ENCODE assay signal across 1 cellular context in the genomic region with DNA sequence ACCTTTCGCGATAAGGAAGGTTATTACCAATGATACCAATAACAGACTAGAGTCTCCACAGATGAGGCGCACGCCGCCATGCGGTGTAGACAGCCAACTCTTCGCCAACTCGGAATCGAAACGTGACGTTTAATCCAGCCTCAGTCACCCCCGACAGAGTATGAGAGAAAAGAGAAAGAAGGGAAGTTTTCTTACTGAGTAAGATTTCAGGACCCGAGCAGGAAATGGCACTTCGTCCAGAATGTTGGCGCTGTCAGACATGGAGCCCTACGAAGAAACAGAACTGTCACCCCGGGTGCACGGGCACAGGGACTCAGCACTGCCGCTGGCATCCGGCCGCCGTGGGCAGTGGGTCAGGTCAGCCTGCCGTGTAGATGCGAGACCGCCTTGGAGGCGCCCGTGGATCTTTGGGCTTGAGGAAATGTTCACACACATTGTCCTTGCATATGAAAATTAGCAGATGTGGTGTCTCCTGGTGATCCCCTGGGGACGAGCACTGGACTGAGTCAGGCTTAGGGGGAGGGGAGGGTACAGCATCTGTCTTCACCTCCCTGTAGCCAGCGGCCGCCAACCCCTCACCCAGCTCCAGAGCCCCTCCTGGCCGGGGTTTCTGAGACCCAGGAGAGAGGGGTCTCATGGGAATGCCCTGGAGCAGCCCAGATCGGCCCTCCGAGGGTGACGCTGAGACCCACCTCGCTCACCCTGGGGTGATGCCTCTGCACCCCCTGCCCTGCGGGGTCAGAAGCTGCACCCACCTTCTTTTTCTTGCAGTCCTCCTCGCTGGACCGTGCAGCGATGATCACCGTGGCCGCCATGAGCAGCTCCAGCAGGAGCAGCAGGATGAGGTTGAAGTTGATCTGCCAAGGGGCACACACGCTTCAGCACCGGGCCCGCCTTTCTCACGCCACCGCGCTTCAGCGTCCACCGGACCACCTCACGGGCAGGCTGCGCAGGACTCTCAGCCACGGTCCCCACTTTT.
TF ChIP-seq lines count a peak whose summit lies in the region.

No MANE protein-coding gene starts in this region.

TF ChIP-seq in HepG2, 621 proteins besides CTCF, POLR2A, EP300 and RAD21:
- TF ChIP-seq NR2F2 (IDR thresholded peaks at IDR 0.05; ENCODE audit: borderline replicate concordance, low read depth) (no peak), ZNF644 (CRISPR knock-in tag; IDR thresholded peaks at IDR 0.05; ENCODE audit: low read depth) (no peak), ZMYM2 (CRISPR knock-in tag; IDR thresholded peaks at IDR 0.05) (no peak), ZMYM3 (CRISPR knock-in tag; IDR thresholded peaks at IDR 0.05) (no peak), TCF7L2 (IDR thresholded peaks at IDR 0.05; ENCODE audit: low read depth, low read length) (no peak), HNRNPLL (IDR thresholded peaks at IDR 0.05; ENCODE audit: low read depth, low read length, poor library complexity, severe bottlenecking) (no peak), ZFP62 (CRISPR knock-in tag; IDR thresholded peaks at IDR 0.05) (no peak), SP1 (IDR thresholded peaks at IDR 0.05) (no peak), SP1 (CRISPR knock-in tag; IDR thresholded peaks at IDR 0.05) (no peak), ZNF598 (CRISPR knock-in tag; IDR thresholded peaks at IDR 0.05; ENCODE audit: borderline replicate concordance) (no peak), ARNTL (CRISPR knock-in tag; IDR thresholded peaks at IDR 0.05) (no peak), SOX13 (IDR thresholded peaks at IDR 0.05) (no peak), SOX13 (CRISPR knock-in tag; conservative IDR thresholded peaks at IDR 0.05 in 1 of 2, IDR thresholded peaks at IDR 0.05 in 1 of 2) (no peak)
- TF ChIP-seq, protein P1, sequence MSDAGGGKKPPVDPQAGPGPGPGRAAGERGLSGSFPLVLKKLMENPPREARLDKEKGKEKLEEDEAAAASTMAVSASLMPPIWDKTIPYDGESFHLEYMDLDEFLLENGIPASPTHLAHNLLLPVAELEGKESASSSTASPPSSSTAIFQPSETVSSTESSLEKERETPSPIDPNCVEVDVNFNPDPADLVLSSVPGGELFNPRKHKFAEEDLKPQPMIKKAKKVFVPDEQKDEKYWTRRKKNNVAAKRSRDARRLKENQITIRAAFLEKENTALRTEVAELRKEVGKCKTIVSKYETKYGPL (CRISPR knock-in tag; IDR thresholded peaks at IDR 0.05), result no peak
- TF ChIP-seq, protein P2, sequence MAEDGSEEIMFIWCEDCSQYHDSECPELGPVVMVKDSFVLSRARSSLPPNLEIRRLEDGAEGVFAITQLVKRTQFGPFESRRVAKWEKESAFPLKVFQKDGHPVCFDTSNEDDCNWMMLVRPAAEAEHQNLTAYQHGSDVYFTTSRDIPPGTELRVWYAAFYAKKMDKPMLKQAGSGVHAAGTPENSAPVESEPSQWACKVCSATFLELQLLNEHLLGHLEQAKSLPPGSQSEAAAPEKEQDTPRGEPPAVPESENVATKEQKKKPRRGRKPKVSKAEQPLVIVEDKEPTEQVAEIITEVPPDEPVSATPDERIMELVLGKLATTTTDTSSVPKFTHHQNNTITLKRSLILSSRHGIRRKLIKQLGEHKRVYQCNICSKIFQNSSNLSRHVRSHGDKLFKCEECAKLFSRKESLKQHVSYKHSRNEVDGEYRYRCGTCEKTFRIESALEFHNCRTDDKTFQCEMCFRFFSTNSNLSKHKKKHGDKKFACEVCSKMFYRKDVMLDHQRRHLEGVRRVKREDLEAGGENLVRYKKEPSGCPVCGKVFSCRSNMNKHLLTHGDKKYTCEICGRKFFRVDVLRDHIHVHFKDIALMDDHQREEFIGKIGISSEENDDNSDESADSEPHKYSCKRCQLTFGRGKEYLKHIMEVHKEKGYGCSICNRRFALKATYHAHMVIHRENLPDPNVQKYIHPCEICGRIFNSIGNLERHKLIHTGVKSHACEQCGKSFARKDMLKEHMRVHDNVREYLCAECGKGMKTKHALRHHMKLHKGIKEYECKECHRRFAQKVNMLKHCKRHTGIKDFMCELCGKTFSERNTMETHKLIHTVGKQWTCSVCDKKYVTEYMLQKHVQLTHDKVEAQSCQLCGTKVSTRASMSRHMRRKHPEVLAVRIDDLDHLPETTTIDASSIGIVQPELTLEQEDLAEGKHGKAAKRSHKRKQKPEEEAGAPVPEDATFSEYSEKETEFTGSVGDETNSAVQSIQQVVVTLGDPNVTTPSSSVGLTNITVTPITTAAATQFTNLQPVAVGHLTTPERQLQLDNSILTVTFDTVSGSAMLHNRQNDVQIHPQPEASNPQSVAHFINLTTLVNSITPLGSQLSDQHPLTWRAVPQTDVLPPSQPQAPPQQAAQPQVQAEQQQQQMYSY (CRISPR knock-in tag; IDR thresholded peaks at IDR 0.05), result no peak
- TF ChIP-seq, protein P3, sequence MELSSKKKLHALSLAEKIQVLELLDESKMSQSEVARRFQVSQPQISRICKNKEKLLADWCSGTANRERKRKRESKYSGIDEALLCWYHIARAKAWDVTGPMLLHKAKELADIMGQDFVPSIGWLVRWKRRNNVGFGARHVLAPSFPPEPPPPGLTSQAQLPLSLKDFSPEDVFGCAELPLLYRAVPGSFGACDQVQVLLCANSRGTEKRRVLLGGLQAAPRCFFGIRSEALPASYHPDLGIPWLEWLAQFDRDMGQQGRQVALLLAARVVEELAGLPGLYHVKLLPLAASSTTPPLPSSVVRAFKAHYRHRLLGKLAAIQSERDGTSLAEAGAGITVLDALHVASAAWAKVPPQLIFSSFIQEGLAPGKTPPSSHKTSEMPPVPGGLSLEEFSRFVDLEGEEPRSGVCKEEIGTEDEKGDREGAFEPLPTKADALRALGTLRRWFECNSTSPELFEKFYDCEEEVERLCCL (CRISPR knock-in tag; IDR thresholded peaks at IDR 0.05; ENCODE audit: borderline replicate concordance), result no peak
- TF ChIP-seq, protein P4, sequence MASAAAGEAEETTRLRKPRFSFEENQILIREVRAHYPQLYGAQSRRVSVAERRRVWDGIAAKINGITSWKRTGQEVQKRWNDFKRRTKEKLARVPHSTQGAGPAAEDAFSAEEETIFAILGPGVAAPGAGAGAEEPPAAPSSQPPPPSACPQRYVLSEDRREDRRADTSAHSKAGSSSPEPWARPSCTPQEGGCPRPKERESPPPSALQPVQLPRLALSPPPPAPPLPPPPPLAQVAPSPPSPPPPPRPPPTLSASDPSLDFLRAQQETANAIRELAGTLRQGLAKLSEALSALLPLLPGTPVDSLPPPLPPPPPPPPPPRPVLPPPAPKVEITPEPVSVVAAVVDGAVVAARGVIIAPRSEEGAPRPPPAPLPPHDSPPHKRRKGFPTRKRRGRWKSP (CRISPR knock-in tag; IDR thresholded peaks at IDR 0.05), result no peak
- TF ChIP-seq, protein P5, sequence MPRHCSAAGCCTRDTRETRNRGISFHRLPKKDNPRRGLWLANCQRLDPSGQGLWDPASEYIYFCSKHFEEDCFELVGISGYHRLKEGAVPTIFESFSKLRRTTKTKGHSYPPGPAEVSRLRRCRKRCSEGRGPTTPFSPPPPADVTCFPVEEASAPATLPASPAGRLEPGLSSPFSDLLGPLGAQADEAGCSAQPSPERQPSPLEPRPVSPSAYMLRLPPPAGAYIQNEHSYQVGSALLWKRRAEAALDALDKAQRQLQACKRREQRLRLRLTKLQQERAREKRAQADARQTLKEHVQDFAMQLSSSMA (CRISPR knock-in tag; IDR thresholded peaks at IDR 0.05), result no peak
- TF ChIP-seq, protein P6, sequence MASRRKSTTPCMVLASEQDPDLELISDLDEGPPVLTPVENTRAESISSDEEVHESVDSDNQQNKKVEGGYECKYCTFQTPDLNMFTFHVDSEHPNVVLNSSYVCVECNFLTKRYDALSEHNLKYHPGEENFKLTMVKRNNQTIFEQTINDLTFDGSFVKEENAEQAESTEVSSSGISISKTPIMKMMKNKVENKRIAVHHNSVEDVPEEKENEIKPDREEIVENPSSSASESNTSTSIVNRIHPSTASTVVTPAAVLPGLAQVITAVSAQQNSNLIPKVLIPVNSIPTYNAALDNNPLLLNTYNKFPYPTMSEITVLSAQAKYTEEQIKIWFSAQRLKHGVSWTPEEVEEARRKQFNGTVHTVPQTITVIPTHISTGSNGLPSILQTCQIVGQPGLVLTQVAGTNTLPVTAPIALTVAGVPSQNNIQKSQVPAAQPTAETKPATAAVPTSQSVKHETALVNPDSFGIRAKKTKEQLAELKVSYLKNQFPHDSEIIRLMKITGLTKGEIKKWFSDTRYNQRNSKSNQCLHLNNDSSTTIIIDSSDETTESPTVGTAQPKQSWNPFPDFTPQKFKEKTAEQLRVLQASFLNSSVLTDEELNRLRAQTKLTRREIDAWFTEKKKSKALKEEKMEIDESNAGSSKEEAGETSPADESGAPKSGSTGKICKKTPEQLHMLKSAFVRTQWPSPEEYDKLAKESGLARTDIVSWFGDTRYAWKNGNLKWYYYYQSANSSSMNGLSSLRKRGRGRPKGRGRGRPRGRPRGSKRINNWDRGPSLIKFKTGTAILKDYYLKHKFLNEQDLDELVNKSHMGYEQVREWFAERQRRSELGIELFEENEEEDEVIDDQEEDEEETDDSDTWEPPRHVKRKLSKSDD (CRISPR knock-in tag; IDR thresholded peaks at IDR 0.05; ENCODE audit: low read depth), result no peak
- TF ChIP-seq, protein P7, sequence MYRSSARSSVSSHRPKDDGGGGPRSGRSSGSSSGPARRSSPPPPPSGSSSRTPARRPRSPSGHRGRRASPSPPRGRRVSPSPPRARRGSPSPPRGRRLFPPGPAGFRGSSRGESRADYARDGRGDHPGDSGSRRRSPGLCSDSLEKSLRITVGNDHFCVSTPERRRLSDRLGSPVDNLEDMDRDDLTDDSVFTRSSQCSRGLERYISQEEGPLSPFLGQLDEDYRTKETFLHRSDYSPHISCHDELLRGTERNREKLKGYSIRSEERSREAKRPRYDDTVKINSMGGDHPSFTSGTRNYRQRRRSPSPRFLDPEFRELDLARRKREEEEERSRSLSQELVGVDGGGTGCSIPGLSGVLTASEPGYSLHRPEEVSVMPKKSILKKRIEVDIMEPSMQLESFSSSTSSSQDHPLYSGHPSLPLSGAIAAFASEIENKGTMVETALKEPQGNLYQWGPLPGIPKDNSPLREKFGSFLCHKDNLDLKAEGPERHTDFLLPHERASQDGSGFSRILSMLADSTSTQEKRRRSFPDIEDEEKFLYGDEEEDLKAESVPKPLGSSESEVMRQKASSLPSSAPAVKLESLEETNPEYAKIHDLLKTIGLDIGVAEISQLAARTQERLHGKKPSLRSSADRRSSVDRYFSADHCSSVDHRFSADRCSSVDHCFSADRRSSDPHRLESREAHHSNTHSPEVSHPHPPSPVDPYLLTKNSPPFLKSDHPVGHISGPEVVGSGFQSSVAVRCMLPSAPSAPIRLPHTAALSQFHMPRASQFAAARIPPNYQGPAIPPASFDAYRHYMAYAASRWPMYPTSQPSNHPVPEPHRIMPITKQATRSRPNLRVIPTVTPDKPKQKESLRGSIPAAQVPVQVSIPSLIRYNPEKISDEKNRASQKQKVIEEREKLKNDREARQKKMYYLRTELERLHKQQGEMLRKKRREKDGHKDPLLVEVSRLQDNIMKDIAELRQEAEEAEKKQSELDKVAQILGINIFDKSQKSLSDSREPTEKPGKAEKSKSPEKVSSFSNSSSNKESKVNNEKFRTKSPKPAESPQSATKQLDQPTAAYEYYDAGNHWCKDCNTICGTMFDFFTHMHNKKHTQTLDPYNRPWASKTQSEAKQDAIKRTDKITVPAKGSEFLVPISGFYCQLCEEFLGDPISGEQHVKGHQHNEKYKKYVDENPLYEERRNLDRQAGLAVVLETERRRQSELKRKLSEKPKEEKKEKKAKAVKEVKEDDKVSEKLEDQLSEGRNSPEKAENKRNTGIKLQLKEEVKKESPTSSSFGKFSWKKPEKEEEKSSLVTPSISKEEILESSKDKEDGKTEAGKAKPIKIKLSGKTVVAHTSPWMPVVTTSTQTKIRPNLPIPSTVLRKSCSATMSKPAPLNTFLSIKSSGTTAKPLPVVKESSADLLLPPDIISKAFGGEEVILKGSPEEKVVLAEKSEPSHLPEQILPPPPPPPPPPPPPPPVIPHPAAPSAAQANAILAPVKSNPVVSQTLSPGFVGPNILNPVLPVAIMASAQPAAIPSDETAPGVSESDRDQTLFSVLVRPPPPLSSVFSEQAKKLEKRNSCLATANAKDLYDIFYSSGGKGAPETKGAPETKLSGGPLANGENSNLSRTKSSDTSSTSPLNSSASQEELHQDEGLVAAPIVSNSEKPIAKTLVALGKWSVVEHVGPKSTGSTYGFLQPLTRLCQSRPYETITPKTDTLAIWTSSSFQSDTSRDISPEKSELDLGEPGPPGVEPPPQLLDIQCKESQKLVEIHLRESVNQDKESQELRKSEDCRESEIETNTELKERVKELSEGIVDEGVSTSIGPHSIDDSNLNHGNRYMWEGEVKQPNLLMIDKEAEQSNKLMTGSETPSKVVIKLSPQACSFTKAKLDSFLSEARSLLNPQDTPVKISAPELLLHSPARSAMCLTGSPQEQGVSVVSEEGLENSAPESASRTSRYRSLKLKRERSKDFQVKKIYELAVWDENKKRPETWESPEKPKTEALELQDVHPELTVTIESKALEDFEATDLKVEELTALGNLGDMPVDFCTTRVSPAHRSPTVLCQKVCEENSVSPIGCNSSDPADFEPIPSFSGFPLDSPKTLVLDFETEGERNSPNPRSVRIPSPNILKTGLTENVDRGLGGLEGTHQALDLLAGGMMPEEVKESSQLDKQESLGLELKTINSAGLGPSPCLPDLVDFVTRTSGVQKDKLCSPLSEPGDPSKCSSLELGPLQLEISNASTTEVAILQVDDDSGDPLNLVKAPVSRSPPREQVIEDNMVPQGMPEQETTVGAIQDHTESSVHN (CRISPR knock-in tag; IDR thresholded peaks at IDR 0.05), result no peak
- TF ChIP-seq, protein P8, sequence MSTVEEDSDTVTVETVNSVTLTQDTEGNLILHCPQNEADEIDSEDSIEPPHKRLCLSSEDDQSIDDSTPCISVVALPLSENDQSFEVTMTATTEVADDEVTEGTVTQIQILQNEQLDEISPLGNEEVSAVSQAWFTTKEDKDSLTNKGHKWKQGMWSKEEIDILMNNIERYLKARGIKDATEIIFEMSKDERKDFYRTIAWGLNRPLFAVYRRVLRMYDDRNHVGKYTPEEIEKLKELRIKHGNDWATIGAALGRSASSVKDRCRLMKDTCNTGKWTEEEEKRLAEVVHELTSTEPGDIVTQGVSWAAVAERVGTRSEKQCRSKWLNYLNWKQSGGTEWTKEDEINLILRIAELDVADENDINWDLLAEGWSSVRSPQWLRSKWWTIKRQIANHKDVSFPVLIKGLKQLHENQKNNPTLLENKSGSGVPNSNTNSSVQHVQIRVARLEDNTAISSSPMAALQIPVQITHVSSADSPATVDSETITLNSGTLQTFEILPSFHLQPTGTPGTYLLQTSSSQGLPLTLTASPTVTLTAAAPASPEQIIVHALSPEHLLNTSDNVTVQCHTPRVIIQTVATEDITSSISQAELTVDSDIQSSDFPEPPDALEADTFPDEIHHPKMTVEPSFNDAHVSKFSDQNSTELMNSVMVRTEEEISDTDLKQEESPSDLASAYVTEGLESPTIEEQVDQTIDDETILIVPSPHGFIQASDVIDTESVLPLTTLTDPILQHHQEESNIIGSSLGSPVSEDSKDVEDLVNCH (CRISPR knock-in tag; IDR thresholded peaks at IDR 0.05), result no peak
